In genomic region chr22:23090079-23090835, GRCh38 we compare ENCODE assay signal across 1 cellular context.
A peak's percentile ranks its signal among the peaks of the same experiment; 100 is the strongest.
TF ChIP-seq lines count a peak whose summit lies in the region.

No MANE protein-coding gene starts in this region.

TF ChIP-seq in K562, 482 proteins besides CTCF, POLR2A, EP300 and RAD21 (continued from another document):
- TF ChIP-seq, protein P1, sequence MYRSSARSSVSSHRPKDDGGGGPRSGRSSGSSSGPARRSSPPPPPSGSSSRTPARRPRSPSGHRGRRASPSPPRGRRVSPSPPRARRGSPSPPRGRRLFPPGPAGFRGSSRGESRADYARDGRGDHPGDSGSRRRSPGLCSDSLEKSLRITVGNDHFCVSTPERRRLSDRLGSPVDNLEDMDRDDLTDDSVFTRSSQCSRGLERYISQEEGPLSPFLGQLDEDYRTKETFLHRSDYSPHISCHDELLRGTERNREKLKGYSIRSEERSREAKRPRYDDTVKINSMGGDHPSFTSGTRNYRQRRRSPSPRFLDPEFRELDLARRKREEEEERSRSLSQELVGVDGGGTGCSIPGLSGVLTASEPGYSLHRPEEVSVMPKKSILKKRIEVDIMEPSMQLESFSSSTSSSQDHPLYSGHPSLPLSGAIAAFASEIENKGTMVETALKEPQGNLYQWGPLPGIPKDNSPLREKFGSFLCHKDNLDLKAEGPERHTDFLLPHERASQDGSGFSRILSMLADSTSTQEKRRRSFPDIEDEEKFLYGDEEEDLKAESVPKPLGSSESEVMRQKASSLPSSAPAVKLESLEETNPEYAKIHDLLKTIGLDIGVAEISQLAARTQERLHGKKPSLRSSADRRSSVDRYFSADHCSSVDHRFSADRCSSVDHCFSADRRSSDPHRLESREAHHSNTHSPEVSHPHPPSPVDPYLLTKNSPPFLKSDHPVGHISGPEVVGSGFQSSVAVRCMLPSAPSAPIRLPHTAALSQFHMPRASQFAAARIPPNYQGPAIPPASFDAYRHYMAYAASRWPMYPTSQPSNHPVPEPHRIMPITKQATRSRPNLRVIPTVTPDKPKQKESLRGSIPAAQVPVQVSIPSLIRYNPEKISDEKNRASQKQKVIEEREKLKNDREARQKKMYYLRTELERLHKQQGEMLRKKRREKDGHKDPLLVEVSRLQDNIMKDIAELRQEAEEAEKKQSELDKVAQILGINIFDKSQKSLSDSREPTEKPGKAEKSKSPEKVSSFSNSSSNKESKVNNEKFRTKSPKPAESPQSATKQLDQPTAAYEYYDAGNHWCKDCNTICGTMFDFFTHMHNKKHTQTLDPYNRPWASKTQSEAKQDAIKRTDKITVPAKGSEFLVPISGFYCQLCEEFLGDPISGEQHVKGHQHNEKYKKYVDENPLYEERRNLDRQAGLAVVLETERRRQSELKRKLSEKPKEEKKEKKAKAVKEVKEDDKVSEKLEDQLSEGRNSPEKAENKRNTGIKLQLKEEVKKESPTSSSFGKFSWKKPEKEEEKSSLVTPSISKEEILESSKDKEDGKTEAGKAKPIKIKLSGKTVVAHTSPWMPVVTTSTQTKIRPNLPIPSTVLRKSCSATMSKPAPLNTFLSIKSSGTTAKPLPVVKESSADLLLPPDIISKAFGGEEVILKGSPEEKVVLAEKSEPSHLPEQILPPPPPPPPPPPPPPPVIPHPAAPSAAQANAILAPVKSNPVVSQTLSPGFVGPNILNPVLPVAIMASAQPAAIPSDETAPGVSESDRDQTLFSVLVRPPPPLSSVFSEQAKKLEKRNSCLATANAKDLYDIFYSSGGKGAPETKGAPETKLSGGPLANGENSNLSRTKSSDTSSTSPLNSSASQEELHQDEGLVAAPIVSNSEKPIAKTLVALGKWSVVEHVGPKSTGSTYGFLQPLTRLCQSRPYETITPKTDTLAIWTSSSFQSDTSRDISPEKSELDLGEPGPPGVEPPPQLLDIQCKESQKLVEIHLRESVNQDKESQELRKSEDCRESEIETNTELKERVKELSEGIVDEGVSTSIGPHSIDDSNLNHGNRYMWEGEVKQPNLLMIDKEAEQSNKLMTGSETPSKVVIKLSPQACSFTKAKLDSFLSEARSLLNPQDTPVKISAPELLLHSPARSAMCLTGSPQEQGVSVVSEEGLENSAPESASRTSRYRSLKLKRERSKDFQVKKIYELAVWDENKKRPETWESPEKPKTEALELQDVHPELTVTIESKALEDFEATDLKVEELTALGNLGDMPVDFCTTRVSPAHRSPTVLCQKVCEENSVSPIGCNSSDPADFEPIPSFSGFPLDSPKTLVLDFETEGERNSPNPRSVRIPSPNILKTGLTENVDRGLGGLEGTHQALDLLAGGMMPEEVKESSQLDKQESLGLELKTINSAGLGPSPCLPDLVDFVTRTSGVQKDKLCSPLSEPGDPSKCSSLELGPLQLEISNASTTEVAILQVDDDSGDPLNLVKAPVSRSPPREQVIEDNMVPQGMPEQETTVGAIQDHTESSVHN (IDR thresholded peaks at IDR 0.05; ENCODE audit: borderline replicate concordance in 1 of 2, low read depth in 1 of 2): no peak
- TF ChIP-seq NR2F6 (CRISPR knock-in tag; IDR thresholded peaks at IDR 0.05) (no peak), TFE3 (CRISPR knock-in tag; IDR thresholded peaks at IDR 0.05) (no peak), MAFF (IDR thresholded peaks at IDR 0.05; ENCODE audit: low read length) (no peak), RB1 (IDR thresholded peaks at IDR 0.05; ENCODE audit: low read depth) (0 out of 2 replicates have a peak, but pooled peaks have one; percentile 17), ETV1 (tag; conservative IDR thresholded peaks at IDR 0.05; ENCODE audit: low read depth) (no peak), HLTF (IDR thresholded peaks at IDR 0.05) (no peak), EGR1 (conservative IDR thresholded peaks at IDR 0.05) (0 out of 2 replicates have a peak, but pooled peaks have one; percentile 6), ZNF583 (CRISPR knock-in tag; IDR thresholded peaks at IDR 0.05) (no peak), TCFL5 (CRISPR knock-in tag; conservative IDR thresholded peaks at IDR 0.05) (no peak), MTA3 (IDR thresholded peaks at IDR 0.05; ENCODE audit: borderline replicate concordance) (no peak), ZFPM2 (CRISPR knock-in tag; IDR thresholded peaks at IDR 0.05) (no peak), VEZF1 (CRISPR knock-in tag; IDR thresholded peaks at IDR 0.05) (no peak), ELF2 (CRISPR knock-in tag; IDR thresholded peaks at IDR 0.05) (no peak), MXD1 (CRISPR knock-in tag; IDR thresholded peaks at IDR 0.05; ENCODE audit: borderline replicate concordance, poor library complexity, severe bottlenecking) (peak; percentile 17), NCOA1 (IDR thresholded peaks at IDR 0.05; ENCODE audit: low read depth) (no peak), PRPF4 (IDR thresholded peaks at IDR 0.05; ENCODE audit: insufficient read depth, low read depth, low read length, poor library complexity, severe bottlenecking) (no peak), CREB5 (CRISPR knock-in tag; IDR thresholded peaks at IDR 0.05) (no peak), CTBP1 (IDR thresholded peaks at IDR 0.05; ENCODE audit: borderline replicate concordance) (no peak), HDAC1 (IDR thresholded peaks at IDR 0.05) (no peak), CREBBP (IDR thresholded peaks at IDR 0.05; ENCODE audit: low read depth, low read length) (no peak), PBX2 (CRISPR knock-in tag; IDR thresholded peaks at IDR 0.05; ENCODE audit: low read depth) (no peak), PBX2 (tag; conservative IDR thresholded peaks at IDR 0.05; ENCODE audit: low read depth) (no peak), ZNF121 (CRISPR knock-in tag; conservative IDR thresholded peaks at IDR 0.05) (no peak)
- TF ChIP-seq, protein P2, sequence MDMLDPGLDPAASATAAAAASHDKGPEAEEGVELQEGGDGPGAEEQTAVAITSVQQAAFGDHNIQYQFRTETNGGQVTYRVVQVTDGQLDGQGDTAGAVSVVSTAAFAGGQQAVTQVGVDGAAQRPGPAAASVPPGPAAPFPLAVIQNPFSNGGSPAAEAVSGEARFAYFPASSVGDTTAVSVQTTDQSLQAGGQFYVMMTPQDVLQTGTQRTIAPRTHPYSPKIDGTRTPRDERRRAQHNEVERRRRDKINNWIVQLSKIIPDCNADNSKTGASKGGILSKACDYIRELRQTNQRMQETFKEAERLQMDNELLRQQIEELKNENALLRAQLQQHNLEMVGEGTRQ (CRISPR knock-in tag; IDR thresholded peaks at IDR 0.05): no peak
